In genomic region chr5:14992757-14993725, GRCh38 we compare ENCODE assay signal across 8 cellular contexts.
DNase-seq lines count a peak whose midpoint lies in the region; ATAC-seq and TF ChIP-seq lines count a peak whose summit lies in the region.
"Not testable (repeated sequence)": the region's sequence is repeated elsewhere in the genome, so short reads cannot be mapped to it uniquely, and the experiment has no call there.

No MANE protein-coding gene starts in this region.

- not testable (repeated sequence) for TF ChIP-seq CTCF in AG10803 (conservative IDR thresholded peaks at IDR 0.05; ENCODE audit: low read length); GM23338 (conservative IDR thresholded peaks at IDR 0.05; ENCODE audit: low read depth in 2 of 2); activated B cell treated with CpG ODN at 0.5 μM for 24 hours (IDR thresholded peaks at IDR 0.05); left ventricle myocardium inferior (IDR thresholded peaks at IDR 0.05; ENCODE audit: borderline replicate concordance)

- H3K4me3 Mint-ChIP-seq in GM23338 (peak overlapping the region; percentile 62), activated B cell treated with CpG ODN at 0.5 μM for 24 hours (peak overlapping the region; percentile 90)

- H4K20me1 ChIP-seq in GM23338 (replicated peaks; ENCODE audit: insufficient read depth) = not testable (repeated sequence)

- not testable (repeated sequence) for H3K9me3 ChIP-seq in left ventricle myocardium inferior (replicated peaks)

- peak; percentile 82 for ATAC-seq in GM18873 (IDR thresholded peaks at IDR 0.05; ENCODE audit: low FRiP score, unreplicated experiment)
- not testable (repeated sequence) for ATAC-seq in GM23338
- ATAC-seq in HG03378 (IDR thresholded peaks at IDR 0.05; ENCODE audit: unreplicated experiment) = peak; percentile 72
- ATAC-seq in activated B cell treated with CpG ODN at 0.5 μM for 24 hours (ENCODE audit: low read depth) = peak; percentile 77

- H3K9me3 Mint-ChIP-seq in GM23338, activated B cell treated with CpG ODN at 0.5 μM for 24 hours: not testable (repeated sequence)

- intact Hi-C loops in activated B cell treated with CpG ODN at 0.5 μM for 24 hours (cut with micrococcal nuclease) (loop anchor here (1.0 to 10.0 kb wide), 4 partner anchors 8 to 648 kb away; partner anchors contain the start of gene OTULIN), left ventricle myocardium inferior (cut with micrococcal nuclease) (loop anchor here (10.0 kb wide), 1 partner anchor 118 kb away; the partner anchor contains the start of gene ANKH)

- H3K79me2 ChIP-seq in GM23338 (replicated peaks; ENCODE audit: insufficient read depth) = not testable (repeated sequence)

- not testable (repeated sequence) for H3K27me3 Mint-ChIP-seq in GM23338 (ENCODE audit: insufficient read depth, low read depth, poor library complexity); activated B cell treated with CpG ODN at 0.5 μM for 24 hours

- CTCF ChIA-PET in activated B cell treated with CpG ODN at 0.5 μM for 24 hours (lab: Charles Lee) = interaction anchor here (0.9 to 1.7 kb wide), 5 partner anchors 11 to 344 kb away, joined by 3 to 8 read pairs (median 4); no protein-coding TSS in a partner anchor

- not testable (repeated sequence) for H3K4me1 ChIP-seq in GM23338 (ENCODE audit: insufficient read depth); left ventricle myocardium inferior

- H3K27ac Mint-ChIP-seq in GM23338 = not testable (repeated sequence)
- H3K27ac Mint-ChIP-seq in activated B cell treated with CpG ODN at 0.5 μM for 24 hours = peak overlapping the region; percentile 91

- not testable (repeated sequence) for DNase-seq in AG10803 (ENCODE audit: low read depth); GM23338 (ENCODE audit: low spot score); left ventricle myocardium inferior
- peak; percentile 38 for DNase-seq in activated B cell treated with CpG ODN at 0.5 μM for 24 hours
- peak; percentile 24 for DNase-seq in activated effector memory CD4-positive, alpha-beta T cell treated with Interleukin-2 at 50 U/mL for 16 hours
- DNase-seq in stimulated activated CD4-positive, alpha-beta T cell treated with anti-CD3 and anti-CD28 coated beads, Interleukin-4, amount 100 ng/mL, for 1 hour = peak; percentile 24

- H3K27me3 ChIP-seq in GM23338 (ENCODE audit: insufficient read depth); left ventricle myocardium inferior (ENCODE audit: low read depth): not testable (repeated sequence)

- H3K4me3 ChIP-seq in AG10803 (ENCODE audit: low read length) (peak overlapping the region; percentile 20), left ventricle myocardium inferior (peak overlapping the region; percentile 29)
- H3K4me3 ChIP-seq in GM23338 = not testable (repeated sequence)

- POLR2A ChIA-PET in activated B cell treated with CpG ODN at 0.5 μM for 24 hours (lab: Charles Lee) = interaction anchor here (0.7 to 1.7 kb wide), 7 partner anchors 10 to 327 kb away, joined by 3 to 13 read pairs (median 4); no protein-coding TSS in a partner anchor

- H3F3A ChIP-seq in GM23338 (replicated peaks; ENCODE audit: low read depth) = not testable (repeated sequence)

- not testable (repeated sequence) for H3K4me1 Mint-ChIP-seq in GM23338
- H3K4me1 Mint-ChIP-seq in activated B cell treated with CpG ODN at 0.5 μM for 24 hours = peaks cover 41% of the 10 kb centered on the region

- H3K36me3 ChIP-seq in GM23338 (ENCODE audit: insufficient read depth); left ventricle myocardium inferior: not testable (repeated sequence)

- H3K27ac ChIP-seq in GM23338 (ENCODE audit: low read depth); left ventricle myocardium inferior (replicated peaks): not testable (repeated sequence)

- H2AFZ ChIP-seq in GM23338 = peak overlapping the region; percentile 66

- not testable (repeated sequence) for H3K9me2 ChIP-seq in GM23338 (ENCODE audit: insufficient read depth)

- not testable (repeated sequence) for H3K36me3 Mint-ChIP-seq in GM23338 (ENCODE audit: low read depth); activated B cell treated with CpG ODN at 0.5 μM for 24 hours (ENCODE audit: low read depth)

- not testable (repeated sequence) for H3K4me2 ChIP-seq in GM23338

TF ChIP-seq in GM23338, 12 proteins besides CTCF, POLR2A, EP300 and RAD21:
- TF ChIP-seq CREB1 (CRISPR knock-in tag; IDR thresholded peaks at IDR 0.05; ENCODE audit: low read depth) = peak; percentile 27; the same call in 1 of the 2 replicates
